In genomic region chr9:69202556-69202955, GRCh38 we compare ENCODE assay signal across 7 cellular contexts.
"Had no signal": no experiment of that assay in that cellular context is flagged by ENCODE, and none has a peak within 500 bp of the region (broad histone marks: within the 10 kb centered on the region; RNA-seq: fewer than 3 reads in every experiment).

No MANE protein-coding gene starts in this region.

- ATAC-seq: GM12878 had no signal

- H3K4me3 ChIP-seq: GM12878 had no signal

- FAIRE-seq: G401.6, GM12878, GM12891, GM12892, GM18507 had no signal

- DNase-seq: GDM1, GF-D8 had no signal
